Comparison of ENCODE assay signal across 15 cellular contexts in genomic region chr7:42522227-42522991, GRCh38.
A peak's percentile ranks its signal among the peaks of the same experiment; 100 is the strongest.
DNase-seq lines count a peak whose midpoint lies in the region; ATAC-seq and TF ChIP-seq lines count a peak whose summit lies in the region.
"Had no signal": no experiment of that assay in that cellular context is flagged by ENCODE, and none has a peak within 500 bp of the region (broad histone marks: within the 10 kb centered on the region; RNA-seq: fewer than 3 reads in every experiment).

No MANE protein-coding gene starts in this region.

- H3K27ac ChIP-seq in right cardiac atrium (ENCODE audit: low read length) = no peak overlapping the region
- no peak overlapping the region for H3K27ac ChIP-seq in heart right ventricle
- H3K27ac ChIP-seq in mesendoderm (ENCODE audit: low read depth, low read length) = no peak overlapping the region

- no peak overlapping the region for H3K4ac ChIP-seq in mesendoderm (ENCODE audit: low read depth, low read length)

- H2AK5ac ChIP-seq in mesendoderm (ENCODE audit: low read length) = no peak overlapping the region

- peaks cover 2% of the 10 kb centered on the region for H3K9me3 ChIP-seq in right cardiac atrium (ENCODE audit: control insufficient read depth, low read length)
- H3K9me3 ChIP-seq in heart right ventricle = peaks cover 0 to 21% (median 5%) of the 10 kb centered on the region in 11 donors

- no peak overlapping the region for H3K18ac ChIP-seq in mesendoderm (ENCODE audit: low read length)

- H3K4me2 ChIP-seq in mesendoderm (ENCODE audit: low read length) = no peak overlapping the region

- peak in 1 of 2 donors; percentile 37 for ATAC-seq in right cardiac atrium
- no peak for ATAC-seq in heart right ventricle
- no peak for ATAC-seq in T-cell (replicated peaks in 1 of 4)
- no peak for ATAC-seq in GM18867 (IDR thresholded peaks at IDR 0.05; ENCODE audit: unreplicated experiment)
- ATAC-seq: left ventricle myocardium superior, SK-N-SH treated with all-trans-retinoic acid at 6 μM for 48 hours had no signal

- no peak for TF ChIP-seq CTCF in heart right ventricle (IDR thresholded peaks at IDR 0.05)

- no peaks in the 10 kb centered on the region for H3K79me2 ChIP-seq in mesendoderm (ENCODE audit: control insufficient read depth, insufficient read depth, low read length)

- H3K36me3 Mint-ChIP-seq in T-cell = no peaks in the 10 kb centered on the region

- H3K36me3 ChIP-seq in heart right ventricle = no peaks in the 10 kb centered on the region
- no peaks in the 10 kb centered on the region for H3K36me3 ChIP-seq in mesendoderm (ENCODE audit: control insufficient read depth, insufficient read depth, low read length)

- H3K27me3 ChIP-seq in right cardiac atrium (ENCODE audit: control insufficient read depth, insufficient read depth) = no peaks in the 10 kb centered on the region
- H3K27me3 ChIP-seq in heart right ventricle = no peaks in the 10 kb centered on the region
- no peaks in the 10 kb centered on the region for H3K27me3 ChIP-seq in mesendoderm (ENCODE audit: insufficient read depth, low read length, poor library complexity)

- H3K23ac ChIP-seq in mesendoderm (ENCODE audit: low read length) = no peak overlapping the region

- H2BK5ac ChIP-seq in mesendoderm (ENCODE audit: low read length) = no peak overlapping the region

- no peak overlapping the region for H2BK15ac ChIP-seq in mesendoderm (replicated peaks; ENCODE audit: low read depth)

- no peaks in the 10 kb centered on the region for H3K27me3 Mint-ChIP-seq in T-cell
- H3K27me3 Mint-ChIP-seq: activated B cell treated with CpG ODN at 0.5 μM for 24 hours had no signal

- no peaks in the 10 kb centered on the region for H3K79me1 ChIP-seq in mesendoderm (ENCODE audit: low read length)

- H3K56ac ChIP-seq in mesendoderm (ENCODE audit: low read length) = no peak overlapping the region

- DNase-seq in right cardiac atrium (peak in 2 of 3 donors; percentile 17 to 32), heart right ventricle (no peak), ecto neural progenitor cell (ENCODE audit: low spot score) (peak; percentile 73), mesendoderm (peak; percentile 60), T-cell (no peak), C1 segment of cervical spinal cord (lab: John Stamatoyannopoulos, UW) (no peak)
- no peak for DNase-seq in stimulated activated CD4-positive, alpha-beta T cell treated with anti-CD3 and anti-CD28 coated beads, Interleukin-1b, Interleukin-23, amount 100 ng/mL, for 48 hours
- DNase-seq: activated B cell treated with CpG ODN at 0.5 μM for 24 hours; activated naive CD4-positive, alpha-beta T cell treated with Interleukin-2 at 50 U/mL for 16 hours; caudate nucleus; HFFc6; left ventricle myocardium superior; nephron progenitor cell had no signal

- H4K5ac ChIP-seq in mesendoderm (ENCODE audit: low read length) = no peak overlapping the region

- POLR2A ChIA-PET in T-cell (lab: Charles Lee) = no interaction called here

- no peak overlapping the region for H2BK120ac ChIP-seq in mesendoderm (ENCODE audit: low read depth, low read length)

- H3K9ac ChIP-seq in mesendoderm (ENCODE audit: low read length) = no peak overlapping the region

- no peak overlapping the region for H3K27ac Mint-ChIP-seq in T-cell
- H3K27ac Mint-ChIP-seq: activated B cell treated with CpG ODN at 0.5 μM for 24 hours, HFFc6, nephron progenitor cell had no signal

- peaks cover 9 to 22% (median 15%) of the 10 kb centered on the region in 3 donors for H3K9me3 Mint-ChIP-seq in T-cell
- H3K9me3 Mint-ChIP-seq: activated B cell treated with CpG ODN at 0.5 μM for 24 hours had no signal

- H3K4me1 ChIP-seq in right cardiac atrium (ENCODE audit: control insufficient read depth, insufficient read depth, low read length) = no peaks in the 10 kb centered on the region
- H3K4me1 ChIP-seq in heart right ventricle = no peaks in the 10 kb centered on the region
- H3K4me1 ChIP-seq in mesendoderm (ENCODE audit: control insufficient read depth, low read depth, low read length) = no peaks in the 10 kb centered on the region

- intact Hi-C loops in right cardiac atrium (cut with DNase I) = no loop called here
- intact Hi-C loops in heart right ventricle (cut with DNase I) = no loop called here

- 53% methylated on average over 19 of the region's 19 CpGs for WGBS in right cardiac atrium
- WGBS in heart right ventricle, 2 donors = 65 to 68% methylated on average over 19 of the region's 19 CpGs
- WGBS in mesendoderm (ENCODE audit: extremely low coverage, insufficient coverage, low lambda C conversion rate) = no CpG with 5 or more reads among the region's 19 CpGs

- H3K4me3 ChIP-seq in right cardiac atrium (ENCODE audit: low read length) (no peak overlapping the region), heart right ventricle (no peak overlapping the region), mesendoderm (ENCODE audit: low read length) (no peak overlapping the region)

- CTCF ChIA-PET in T-cell (lab: Charles Lee) = interaction anchor here in 1 of 2 donors (0.6 kb wide), 1 partner anchor 1280 kb away, joined by 5 read pairs; no protein-coding TSS in a partner anchor

- H4K8ac ChIP-seq in mesendoderm (ENCODE audit: low read depth, low read length) = no peak overlapping the region

- H3K4me3 Mint-ChIP-seq in T-cell = no peak overlapping the region
- H3K4me3 Mint-ChIP-seq: activated B cell treated with CpG ODN at 0.5 μM for 24 hours, HFFc6, nephron progenitor cell had no signal

- H3K4me1 Mint-ChIP-seq in T-cell = no peaks in the 10 kb centered on the region
- H3K4me1 Mint-ChIP-seq: activated B cell treated with CpG ODN at 0.5 μM for 24 hours, nephron progenitor cell had no signal

Comparison
In these comparisons a context has a peak if more than half of its experiments do, and no peak if none do; other contexts are left out.
1. DNase-seq: peak in right cardiac atrium (2 of 3), ecto neural progenitor cell (single experiment) and mesendoderm (single experiment); none in heart right ventricle (0 of 2), T-cell (0 of 34), stimulated activated CD4-positive, alpha-beta T cell treated with anti-CD3 and anti-CD28 coated beads, Interleukin-1b, Interleukin-23, amount 100 ng/mL, for 48 hours (single experiment) and C1 segment of cervical spinal cord (0 of 14).